In genomic region chr7:112150823-112151641, GRCh38 we compare ENCODE assay signal across 1 cellular context.
TF ChIP-seq lines count a peak whose summit lies in the region.

No MANE protein-coding gene starts in this region.

TF ChIP-seq in HEK293, 187 proteins besides CTCF, POLR2A, EP300 and RAD21 (continued from another document and continues in another):
- TF ChIP-seq ZBTB7A (tag by site-specific recombination; IDR thresholded peaks at IDR 0.05; ENCODE audit: low read depth) (no peak), ZNF121 (tag by site-specific recombination; IDR thresholded peaks at IDR 0.05) (no peak), WT1 (tag by site-specific recombination; IDR thresholded peaks at IDR 0.05) (peak; percentile 60), RBAK (tag by site-specific recombination; IDR thresholded peaks at IDR 0.05) (no peak), ZNF211 (tag by site-specific recombination; IDR thresholded peaks at IDR 0.05; ENCODE audit: low read depth) (no peak), ZSCAN16 (tag by site-specific recombination; IDR thresholded peaks at IDR 0.05) (peak; percentile 60; the same call in 1 of the 2 replicates), ZIC2 (tag by site-specific recombination; IDR thresholded peaks at IDR 0.05) (peak; percentile 91), ZNF2 (tag by site-specific recombination; IDR thresholded peaks at IDR 0.05) (peak; percentile 71; the same call in 1 of the 2 replicates), TRIM28 (IDR thresholded peaks at IDR 0.05; ENCODE audit: borderline replicate concordance, low read length) (peak; percentile 94; the same call in 1 of the 2 replicates), ZNF629 (tag by site-specific recombination; IDR thresholded peaks at IDR 0.05) (peak; percentile 90), ZNF391 (tag by site-specific recombination; IDR thresholded peaks at IDR 0.05; ENCODE audit: borderline replicate concordance, low read depth) (no peak), BCL11B (tag by site-specific recombination; IDR thresholded peaks at IDR 0.05; ENCODE audit: low read depth) (peak; percentile 58; the same call in 1 of the 2 replicates), ZNF19 (tag by site-specific recombination; IDR thresholded peaks at IDR 0.05; ENCODE audit: low read depth) (0 out of 2 replicates have a peak, but pooled peaks have one; percentile 64), ZNF514 (tag by site-specific recombination; IDR thresholded peaks at IDR 0.05) (no peak), ZSCAN23 (tag by site-specific recombination; IDR thresholded peaks at IDR 0.05) (no peak), ZFP37 (tag by site-specific recombination; IDR thresholded peaks at IDR 0.05) (no peak; the same call in 1 of the 2 replicates), SCRT1 (tag by site-specific recombination; IDR thresholded peaks at IDR 0.05; ENCODE audit: borderline replicate concordance) (peak; percentile 48; the same call in 1 of the 2 replicates), ZNF549 (tag by site-specific recombination; IDR thresholded peaks at IDR 0.05) (0 out of 2 replicates have a peak, but pooled peaks have one; percentile 36), ZNF701 (tag by site-specific recombination; IDR thresholded peaks at IDR 0.05) (no peak), ZNF146 (tag by site-specific recombination; IDR thresholded peaks at IDR 0.05) (peak; percentile 31; the same call in 1 of the 2 replicates), ZNF521 (tag by site-specific recombination; IDR thresholded peaks at IDR 0.05) (no peak), PBX3 (CRISPR knock-in tag; IDR thresholded peaks at IDR 0.05) (no peak), ZNF555 (tag by site-specific recombination; conservative IDR thresholded peaks at IDR 0.05) (no peak), GFI1B (tag by site-specific recombination; IDR thresholded peaks at IDR 0.05) (peak; percentile 61; the same call in 1 of the 2 replicates), ZNF707 (tag by site-specific recombination; IDR thresholded peaks at IDR 0.05) (no peak), ZNF830 (tag by site-specific recombination; IDR thresholded peaks at IDR 0.05; ENCODE audit: low read depth) (no peak), GLIS1 (tag by site-specific recombination; IDR thresholded peaks at IDR 0.05) (peak; percentile 66), HOXA7 (CRISPR knock-in tag; IDR thresholded peaks at IDR 0.05; ENCODE audit: borderline replicate concordance) (no peak), ZBTB48 (tag by site-specific recombination; IDR thresholded peaks at IDR 0.05) (no peak), ZNF335 (tag by site-specific recombination; conservative IDR thresholded peaks at IDR 0.05) (peak; percentile 83), ZNF571 (tag by site-specific recombination; IDR thresholded peaks at IDR 0.05) (no peak), ZNF544 (tag by site-specific recombination; IDR thresholded peaks at IDR 0.05) (no peak), YY1 (tag by site-specific recombination; IDR thresholded peaks at IDR 0.05) (peak; percentile 32; the same call in 1 of the 2 replicates), ZNF529 (tag by site-specific recombination; IDR thresholded peaks at IDR 0.05; ENCODE audit: insufficient replicate concordance) (no peak), ZNF24 (tag by site-specific recombination; IDR thresholded peaks at IDR 0.05) (peak; percentile 76; the same call in 1 of the 2 replicates), ZNF433 (tag by site-specific recombination; IDR thresholded peaks at IDR 0.05; ENCODE audit: low read depth) (no peak), TSHZ1 (tag by site-specific recombination; IDR thresholded peaks at IDR 0.05; ENCODE audit: borderline replicate concordance) (peak; percentile 86), KLF8 (tag by site-specific recombination; IDR thresholded peaks at IDR 0.05) (peak; percentile 95), ZNF660 (tag by site-specific recombination; IDR thresholded peaks at IDR 0.05) (0 out of 2 replicates have a peak, but pooled peaks have one; percentile 34), ZNF311 (tag by site-specific recombination; IDR thresholded peaks at IDR 0.05; ENCODE audit: borderline replicate concordance) (no peak), ZFHX2 (tag by site-specific recombination; conservative IDR thresholded peaks at IDR 0.05) (no peak), PRDM1 (tag by site-specific recombination; IDR thresholded peaks at IDR 0.05) (no peak), ZEB2 (tag by site-specific recombination; IDR thresholded peaks at IDR 0.05) (peak; percentile 75), ZNF664 (tag by site-specific recombination; IDR thresholded peaks at IDR 0.05) (no peak)
- TF ChIP-seq, protein P1, sequence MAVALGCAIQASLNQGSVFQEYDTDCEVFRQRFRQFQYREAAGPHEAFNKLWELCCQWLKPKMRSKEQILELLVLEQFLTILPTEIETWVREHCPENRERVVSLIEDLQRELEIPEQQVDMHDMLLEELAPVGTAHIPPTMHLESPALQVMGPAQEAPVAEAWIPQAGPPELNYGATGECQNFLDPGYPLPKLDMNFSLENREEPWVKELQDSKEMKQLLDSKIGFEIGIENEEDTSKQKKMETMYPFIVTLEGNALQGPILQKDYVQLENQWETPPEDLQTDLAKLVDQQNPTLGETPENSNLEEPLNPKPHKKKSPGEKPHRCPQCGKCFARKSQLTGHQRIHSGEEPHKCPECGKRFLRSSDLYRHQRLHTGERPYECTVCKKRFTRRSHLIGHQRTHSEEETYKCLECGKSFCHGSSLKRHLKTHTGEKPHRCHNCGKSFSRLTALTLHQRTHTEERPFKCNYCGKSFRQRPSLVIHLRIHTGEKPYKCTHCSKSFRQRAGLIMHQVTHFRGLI (tag by site-specific recombination; IDR thresholded peaks at IDR 0.05): 0 out of 2 replicates have a peak, but pooled peaks have one; percentile 20
- TF ChIP-seq, protein P2, sequence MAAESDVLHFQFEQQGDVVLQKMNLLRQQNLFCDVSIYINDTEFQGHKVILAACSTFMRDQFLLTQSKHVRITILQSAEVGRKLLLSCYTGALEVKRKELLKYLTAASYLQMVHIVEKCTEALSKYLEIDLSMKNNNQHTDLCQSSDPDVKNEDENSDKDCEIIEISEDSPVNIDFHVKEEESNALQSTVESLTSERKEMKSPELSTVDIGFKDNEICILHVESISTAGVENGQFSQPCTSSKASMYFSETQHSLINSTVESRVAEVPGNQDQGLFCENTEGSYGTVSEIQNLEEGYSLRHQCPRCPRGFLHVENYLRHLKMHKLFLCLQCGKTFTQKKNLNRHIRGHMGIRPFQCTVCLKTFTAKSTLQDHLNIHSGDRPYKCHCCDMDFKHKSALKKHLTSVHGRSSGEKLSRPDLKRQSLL (tag by site-specific recombination; IDR thresholded peaks at IDR 0.05): peak; percentile 84
- TF ChIP-seq, protein P3, sequence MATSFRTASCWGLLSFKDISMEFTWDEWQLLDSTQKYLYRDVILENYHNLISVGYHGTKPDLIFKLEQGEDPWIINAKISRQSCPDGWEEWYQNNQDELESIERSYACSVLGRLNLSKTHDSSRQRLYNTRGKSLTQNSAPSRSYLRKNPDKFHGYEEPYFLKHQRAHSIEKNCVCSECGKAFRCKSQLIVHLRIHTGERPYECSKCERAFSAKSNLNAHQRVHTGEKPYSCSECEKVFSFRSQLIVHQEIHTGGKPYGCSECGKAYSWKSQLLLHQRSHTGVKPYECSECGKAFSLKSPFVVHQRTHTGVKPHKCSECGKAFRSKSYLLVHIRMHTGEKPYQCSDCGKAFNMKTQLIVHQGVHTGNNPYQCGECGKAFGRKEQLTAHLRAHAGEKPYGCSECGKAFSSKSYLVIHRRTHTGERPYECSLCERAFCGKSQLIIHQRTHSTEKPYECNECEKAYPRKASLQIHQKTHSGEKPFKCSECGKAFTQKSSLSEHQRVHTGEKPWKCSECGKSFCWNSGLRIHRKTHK (tag by site-specific recombination; IDR thresholded peaks at IDR 0.05): no peak
- TF ChIP-seq, protein P4, sequence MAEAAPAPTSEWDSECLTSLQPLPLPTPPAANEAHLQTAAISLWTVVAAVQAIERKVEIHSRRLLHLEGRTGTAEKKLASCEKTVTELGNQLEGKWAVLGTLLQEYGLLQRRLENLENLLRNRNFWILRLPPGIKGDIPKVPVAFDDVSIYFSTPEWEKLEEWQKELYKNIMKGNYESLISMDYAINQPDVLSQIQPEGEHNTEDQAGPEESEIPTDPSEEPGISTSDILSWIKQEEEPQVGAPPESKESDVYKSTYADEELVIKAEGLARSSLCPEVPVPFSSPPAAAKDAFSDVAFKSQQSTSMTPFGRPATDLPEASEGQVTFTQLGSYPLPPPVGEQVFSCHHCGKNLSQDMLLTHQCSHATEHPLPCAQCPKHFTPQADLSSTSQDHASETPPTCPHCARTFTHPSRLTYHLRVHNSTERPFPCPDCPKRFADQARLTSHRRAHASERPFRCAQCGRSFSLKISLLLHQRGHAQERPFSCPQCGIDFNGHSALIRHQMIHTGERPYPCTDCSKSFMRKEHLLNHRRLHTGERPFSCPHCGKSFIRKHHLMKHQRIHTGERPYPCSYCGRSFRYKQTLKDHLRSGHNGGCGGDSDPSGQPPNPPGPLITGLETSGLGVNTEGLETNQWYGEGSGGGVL (tag by site-specific recombination; IDR thresholded peaks at IDR 0.05): peak; percentile 56
- TF ChIP-seq, protein P5, sequence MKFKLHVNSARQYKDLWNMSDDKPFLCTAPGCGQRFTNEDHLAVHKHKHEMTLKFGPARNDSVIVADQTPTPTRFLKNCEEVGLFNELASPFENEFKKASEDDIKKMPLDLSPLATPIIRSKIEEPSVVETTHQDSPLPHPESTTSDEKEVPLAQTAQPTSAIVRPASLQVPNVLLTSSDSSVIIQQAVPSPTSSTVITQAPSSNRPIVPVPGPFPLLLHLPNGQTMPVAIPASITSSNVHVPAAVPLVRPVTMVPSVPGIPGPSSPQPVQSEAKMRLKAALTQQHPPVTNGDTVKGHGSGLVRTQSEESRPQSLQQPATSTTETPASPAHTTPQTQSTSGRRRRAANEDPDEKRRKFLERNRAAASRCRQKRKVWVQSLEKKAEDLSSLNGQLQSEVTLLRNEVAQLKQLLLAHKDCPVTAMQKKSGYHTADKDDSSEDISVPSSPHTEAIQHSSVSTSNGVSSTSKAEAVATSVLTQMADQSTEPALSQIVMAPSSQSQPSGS (tag by site-specific recombination; IDR thresholded peaks at IDR 0.05; ENCODE audit: low read depth): peak; percentile 87
- TF ChIP-seq, protein P6, sequence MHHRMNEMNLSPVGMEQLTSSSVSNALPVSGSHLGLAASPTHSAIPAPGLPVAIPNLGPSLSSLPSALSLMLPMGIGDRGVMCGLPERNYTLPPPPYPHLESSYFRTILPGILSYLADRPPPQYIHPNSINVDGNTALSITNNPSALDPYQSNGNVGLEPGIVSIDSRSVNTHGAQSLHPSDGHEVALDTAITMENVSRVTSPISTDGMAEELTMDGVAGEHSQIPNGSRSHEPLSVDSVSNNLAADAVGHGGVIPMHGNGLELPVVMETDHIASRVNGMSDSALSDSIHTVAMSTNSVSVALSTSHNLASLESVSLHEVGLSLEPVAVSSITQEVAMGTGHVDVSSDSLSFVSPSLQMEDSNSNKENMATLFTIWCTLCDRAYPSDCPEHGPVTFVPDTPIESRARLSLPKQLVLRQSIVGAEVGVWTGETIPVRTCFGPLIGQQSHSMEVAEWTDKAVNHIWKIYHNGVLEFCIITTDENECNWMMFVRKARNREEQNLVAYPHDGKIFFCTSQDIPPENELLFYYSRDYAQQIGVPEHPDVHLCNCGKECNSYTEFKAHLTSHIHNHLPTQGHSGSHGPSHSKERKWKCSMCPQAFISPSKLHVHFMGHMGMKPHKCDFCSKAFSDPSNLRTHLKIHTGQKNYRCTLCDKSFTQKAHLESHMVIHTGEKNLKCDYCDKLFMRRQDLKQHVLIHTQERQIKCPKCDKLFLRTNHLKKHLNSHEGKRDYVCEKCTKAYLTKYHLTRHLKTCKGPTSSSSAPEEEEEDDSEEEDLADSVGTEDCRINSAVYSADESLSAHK (tag by site-specific recombination; IDR thresholded peaks at IDR 0.05): peak; percentile 93
